8 cellular contexts compared by ENCODE assay signal in genomic region chr9:114588150-114588663, GRCh38. TPM values are rescaled to one million over a fixed set of nuclear protein-coding genes. Genes with fewer than 3 reads are reported as not detected.
DNase-seq lines count a peak whose midpoint lies in the region; ATAC-seq, FAIRE-seq and TF ChIP-seq lines count a peak whose summit lies in the region.

No MANE protein-coding gene starts in this region.

- peak overlapping the region; percentile 100 for H3K27ac Mint-ChIP-seq in mesothelial cell of epicardium

- no peak for DNase-seq in GM12864 (ENCODE audit: low read depth)
- DNase-seq in NT2/D1 (ENCODE audit: low read depth, low spot score): no peak
- DNase-seq in colonic mucosa: peak; percentile 30
- DNase-seq in mesothelial cell of epicardium (ENCODE audit: low spot score in 2 of 2, unreplicated experiment in 2 of 2): no peak
- DNase-seq in NCI-H226: no peak
- no peak for DNase-seq in HTR-8/SVneo (ENCODE audit: insufficient read length, low spot score)
- DNase-seq in iPS-NIHi11 (ENCODE audit: low spot score): no peak

- no peaks in the 10 kb centered on the region for H3K27me3 Mint-ChIP-seq in mesothelial cell of epicardium (ENCODE audit: low read depth)

- peaks cover 40% of the 10 kb centered on the region for H3K4me1 Mint-ChIP-seq in mesothelial cell of epicardium

- H3K27me3 ChIP-seq in NT2/D1 (ENCODE audit: insufficient read depth, insufficient read length) (no peaks in the 10 kb centered on the region), colonic mucosa (no peaks in the 10 kb centered on the region)

- FAIRE-seq in HTR-8/SVneo (lab: Jason Lieb, UNC): no peak

- ATAC-seq in GM21723 (IDR thresholded peaks at IDR 0.05; ENCODE audit: unreplicated experiment): no peak

- H3K4me1 ChIP-seq in NT2/D1 (ENCODE audit: insufficient read depth, insufficient read length) (no peaks in the 10 kb centered on the region), colonic mucosa (peaks cover 9% of the 10 kb centered on the region)

- H3K9me3 Mint-ChIP-seq in mesothelial cell of epicardium: no peaks in the 10 kb centered on the region

- no peaks in the 10 kb centered on the region for H3K9me3 ChIP-seq in NT2/D1 (ENCODE audit: insufficient read depth, low read length)
- no peaks in the 10 kb centered on the region for H3K9me3 ChIP-seq in colonic mucosa

- peaks cover 5% of the 10 kb centered on the region for H3K36me3 Mint-ChIP-seq in mesothelial cell of epicardium

- intact Hi-C loops in colonic mucosa (cut with DNase I): no loop called here

- H3K4me3 ChIP-seq in GM12864 (ENCODE audit: low read depth, low read length) (peak overlapping the region; percentile 94), NT2/D1 (ENCODE audit: insufficient read length, low read depth) (peak overlapping the region; percentile 91), colonic mucosa (peak overlapping the region; percentile 82)

- H3K4me3 Mint-ChIP-seq in mesothelial cell of epicardium: peak overlapping the region; percentile 99

- TF ChIP-seq CTCF in GM12864 (IDR thresholded peaks at IDR 0.05; ENCODE audit: low read depth, low read length, missing control alignments) (no peak), colonic mucosa (IDR thresholded peaks at IDR 0.05) (no peak), mesothelial cell of epicardium (IDR thresholded peaks at IDR 0.05; ENCODE audit: unreplicated experiment) (no peak)

- H3K36me3 ChIP-seq in NT2/D1 (ENCODE audit: insufficient read depth, insufficient read length, low read length): peaks cover 31% of the 10 kb centered on the region
- no peaks in the 10 kb centered on the region for H3K36me3 ChIP-seq in colonic mucosa

- H3K27ac ChIP-seq in colonic mucosa: peak overlapping the region; percentile 92

- H3K9ac ChIP-seq in NT2/D1 (ENCODE audit: insufficient read length, low read depth) (peak overlapping the region; percentile 99), colonic mucosa (ENCODE audit: low read depth in 2 of 2, low read length in 2 of 2) (peak overlapping the region; percentile 79 to 94)

RNA-seq across cellular contexts. Expression of gene ATP6V1G1, which starts 0.6 kb away (rescaled TPM):
- total RNA-seq in colonic mucosa: 10 to 100 TPM; 59.4 to 74.4 TPM
- 107 to 115 TPM (median 107 TPM) in 3 replicates for total RNA-seq in mesothelial cell of epicardium

RNA-seq across cellular contexts. Expression of gene TMEM268, which starts 22.9 kb away (rescaled TPM):
- total RNA-seq in colonic mucosa (1 to 10 TPM; 7.4 to 8.0 TPM), mesothelial cell of epicardium (14.3 to 15.6 TPM (median 15.3 TPM) in 3 replicates)
